ENCODE assay signal across 8 cellular contexts in the genomic region with DNA sequence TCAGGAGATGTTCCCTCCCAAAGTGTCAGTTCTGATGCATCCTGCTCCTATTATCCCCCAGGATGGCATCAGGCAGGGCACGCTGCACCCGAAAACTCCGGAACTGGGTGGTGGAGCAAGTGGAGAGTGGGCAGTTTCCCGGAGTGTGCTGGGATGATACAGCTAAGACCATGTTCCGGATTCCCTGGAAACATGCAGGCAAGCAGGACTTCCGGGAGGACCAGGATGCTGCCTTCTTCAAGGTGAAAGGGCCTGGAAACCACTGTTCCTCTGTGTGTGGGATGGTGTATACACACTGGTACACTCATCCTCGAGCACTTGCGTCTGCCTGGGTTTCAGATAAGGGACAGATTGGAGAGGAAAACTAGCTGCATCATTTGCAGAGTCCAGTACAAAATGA. TPM values are rescaled to one million over a fixed set of nuclear protein-coding genes. Genes with fewer than 3 reads are reported as not detected.
A peak's percentile ranks its signal among the peaks of the same experiment; 100 is the strongest.
DNase-seq lines count a peak whose midpoint lies in the region; ATAC-seq and TF ChIP-seq lines count a peak whose summit lies in the region.

No MANE protein-coding gene starts in this region.

- TF ChIP-seq CTCF in HEK293 (tag by site-specific recombination; IDR thresholded peaks at IDR 0.05), result no peak
- TF ChIP-seq CTCF in GM10266 (IDR thresholded peaks at IDR 0.05; ENCODE audit: control insufficient read depth, insufficient read depth, low read depth, missing control alignments), result no peak

- no peak overlapping the region for H3K4me3 ChIP-seq in HEK293 (ENCODE audit: low read depth, low read length)
- peak overlapping the region; percentile 64 for H3K4me3 ChIP-seq in iPS-15b (ENCODE audit: low read depth, low read length)

- H3K27ac Mint-ChIP-seq in activated naive CD4-positive, alpha-beta T cell treated with anti-CD3 and anti-CD28 coated beads, Interleukin-2, amount 50 U/mL, for 72 hours, result peak overlapping the region; percentile 100
- H3K27ac Mint-ChIP-seq in stimulated activated effector memory CD8-positive, alpha-beta T cell treated with anti-CD3 and anti-CD28 coated beads, Interleukin-12 subunit alpha, Interleukin-12 subunit beta, amount 100 ng/mL, for 72 hours, result peak overlapping the region; percentile 99

- H3K27me3 ChIP-seq in iPS-15b (ENCODE audit: control insufficient read depth, insufficient read depth, low read length), result no peaks in the 10 kb centered on the region

- no peaks in the 10 kb centered on the region for H3K9me3 Mint-ChIP-seq in activated naive CD4-positive, alpha-beta T cell treated with anti-CD3 and anti-CD28 coated beads, Interleukin-2, amount 50 U/mL, for 72 hours
- H3K9me3 Mint-ChIP-seq in stimulated activated effector memory CD8-positive, alpha-beta T cell treated with anti-CD3 and anti-CD28 coated beads, Interleukin-12 subunit alpha, Interleukin-12 subunit beta, amount 100 ng/mL, for 72 hours, result no peaks in the 10 kb centered on the region

- POLR2A ChIA-PET in HEK293 (lab: Yijun Ruan, JAX), result interaction anchor here (0.7 to 3.8 kb wide), 9 partner anchors 9 to 109 kb away, joined by 3 to 44 read pairs (median 9); a partner anchor contains a TSS

- H3K4me1 Mint-ChIP-seq in stimulated activated effector memory CD8-positive, alpha-beta T cell treated with anti-CD3 and anti-CD28 coated beads, Interleukin-12 subunit alpha, Interleukin-12 subunit beta, amount 100 ng/mL, for 72 hours, result peaks cover 70% of the 10 kb centered on the region

- H3K4me3 Mint-ChIP-seq in stimulated activated effector memory CD8-positive, alpha-beta T cell treated with anti-CD3 and anti-CD28 coated beads, Interleukin-12 subunit alpha, Interleukin-12 subunit beta, amount 100 ng/mL, for 72 hours, result peak overlapping the region; percentile 94

- H3K9me3 ChIP-seq in HEK293 (ENCODE audit: control insufficient read depth, insufficient read depth, low read depth, low read length), result no peaks in the 10 kb centered on the region
- H3K9me3 ChIP-seq in iPS-15b (ENCODE audit: control insufficient read depth, insufficient read depth, low read length), result no peaks in the 10 kb centered on the region

- no peak overlapping the region for H3K27ac ChIP-seq in HEK293 (ENCODE audit: extremely low read depth, low read depth, low read length)

- peak in 1 of 2 donors; percentile 23 for ATAC-seq in activated naive CD4-positive, alpha-beta T cell treated with anti-CD3 and anti-CD28 coated beads, Interleukin-2, amount 50 U/mL, for 72 hours
- no peak for ATAC-seq in stimulated activated effector memory CD8-positive, alpha-beta T cell treated with anti-CD3 and anti-CD28 coated beads, Interleukin-12 subunit alpha, Interleukin-12 subunit beta, amount 100 ng/mL, for 72 hours
- ATAC-seq in GM18517 (IDR thresholded peaks at IDR 0.05; ENCODE audit: unreplicated experiment), result no peak

- H3K4me1 ChIP-seq in HEK293 (ENCODE audit: control insufficient read depth, insufficient read depth, low read length) (peaks cover 5% of the 10 kb centered on the region), iPS-15b (ENCODE audit: control insufficient read depth, insufficient read depth, low read length) (peaks cover 3% of the 10 kb centered on the region)

- DNase-seq in activated naive CD4-positive, alpha-beta T cell treated with anti-CD3 and anti-CD28 coated beads, Interleukin-2, amount 50 U/mL, for 72 hours (ENCODE audit: low spot score in 2 of 2), result no peak
- DNase-seq in stimulated activated effector memory CD8-positive, alpha-beta T cell treated with anti-CD3 and anti-CD28 coated beads, Interleukin-12 subunit alpha, Interleukin-12 subunit beta, amount 100 ng/mL, for 72 hours (ENCODE audit: low spot score in 2 of 2), result no peak
- DNase-seq in NCI-H2029 treated with DMSO at 0.1 percent for 48 hours (lab: John Stamatoyannopoulos, UW), result no peak
- DNase-seq in GM10266 (ENCODE audit: extremely low spot score), result no peak
- DNase-seq in SKM-1 (lab: John Stamatoyannopoulos, UW; ENCODE audit: unreplicated experiment), result no peak

- H3K36me3 ChIP-seq in HEK293 (ENCODE audit: control insufficient read depth in 2 of 2, insufficient read depth in 1 of 2, low read length in 2 of 2) (peaks cover 11 to 73% of the 10 kb centered on the region in 2 experiments), iPS-15b (ENCODE audit: control insufficient read depth, insufficient read depth, low read length) (peaks cover 37% of the 10 kb centered on the region)

- peaks cover 33 to 71% of the 10 kb centered on the region in 2 donors for H3K36me3 Mint-ChIP-seq in activated naive CD4-positive, alpha-beta T cell treated with anti-CD3 and anti-CD28 coated beads, Interleukin-2, amount 50 U/mL, for 72 hours
- H3K36me3 Mint-ChIP-seq in stimulated activated effector memory CD8-positive, alpha-beta T cell treated with anti-CD3 and anti-CD28 coated beads, Interleukin-12 subunit alpha, Interleukin-12 subunit beta, amount 100 ng/mL, for 72 hours, result peaks cover 100% of the 10 kb centered on the region

- no peak overlapping the region for H3K9ac ChIP-seq in iPS-15b (ENCODE audit: low read depth, low read length)

- CTCF ChIA-PET in HEK293 (lab: Yijun Ruan, JAX), result interaction anchor here (0.7 to 3.9 kb wide), 15 partner anchors 13 to 135 kb away, joined by 3 to 34 read pairs (median 7); a partner anchor contains a TSS

TF ChIP-seq in HEK293, 187 proteins besides CTCF, POLR2A, EP300 and RAD21:
- TF ChIP-seq ZNF184 (tag by site-specific recombination; IDR thresholded peaks at IDR 0.05) (no peak), ZNF600 (tag by site-specific recombination; IDR thresholded peaks at IDR 0.05) (peak; percentile 40; the same call in 1 of the 2 replicates), ZNF48 (tag by site-specific recombination; IDR thresholded peaks at IDR 0.05) (no peak), ZNF112 (tag by site-specific recombination; IDR thresholded peaks at IDR 0.05) (no peak)
- TF ChIP-seq, protein P1, sequence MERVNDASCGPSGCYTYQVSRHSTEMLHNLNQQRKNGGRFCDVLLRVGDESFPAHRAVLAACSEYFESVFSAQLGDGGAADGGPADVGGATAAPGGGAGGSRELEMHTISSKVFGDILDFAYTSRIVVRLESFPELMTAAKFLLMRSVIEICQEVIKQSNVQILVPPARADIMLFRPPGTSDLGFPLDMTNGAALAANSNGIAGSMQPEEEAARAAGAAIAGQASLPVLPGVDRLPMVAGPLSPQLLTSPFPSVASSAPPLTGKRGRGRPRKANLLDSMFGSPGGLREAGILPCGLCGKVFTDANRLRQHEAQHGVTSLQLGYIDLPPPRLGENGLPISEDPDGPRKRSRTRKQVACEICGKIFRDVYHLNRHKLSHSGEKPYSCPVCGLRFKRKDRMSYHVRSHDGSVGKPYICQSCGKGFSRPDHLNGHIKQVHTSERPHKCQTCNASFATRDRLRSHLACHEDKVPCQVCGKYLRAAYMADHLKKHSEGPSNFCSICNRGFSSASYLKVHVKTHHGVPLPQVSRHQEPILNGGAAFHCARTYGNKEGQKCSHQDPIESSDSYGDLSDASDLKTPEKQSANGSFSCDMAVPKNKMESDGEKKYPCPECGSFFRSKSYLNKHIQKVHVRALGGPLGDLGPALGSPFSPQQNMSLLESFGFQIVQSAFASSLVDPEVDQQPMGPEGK (tag by site-specific recombination; IDR thresholded peaks at IDR 0.05), result no peak
- TF ChIP-seq, protein P2, sequence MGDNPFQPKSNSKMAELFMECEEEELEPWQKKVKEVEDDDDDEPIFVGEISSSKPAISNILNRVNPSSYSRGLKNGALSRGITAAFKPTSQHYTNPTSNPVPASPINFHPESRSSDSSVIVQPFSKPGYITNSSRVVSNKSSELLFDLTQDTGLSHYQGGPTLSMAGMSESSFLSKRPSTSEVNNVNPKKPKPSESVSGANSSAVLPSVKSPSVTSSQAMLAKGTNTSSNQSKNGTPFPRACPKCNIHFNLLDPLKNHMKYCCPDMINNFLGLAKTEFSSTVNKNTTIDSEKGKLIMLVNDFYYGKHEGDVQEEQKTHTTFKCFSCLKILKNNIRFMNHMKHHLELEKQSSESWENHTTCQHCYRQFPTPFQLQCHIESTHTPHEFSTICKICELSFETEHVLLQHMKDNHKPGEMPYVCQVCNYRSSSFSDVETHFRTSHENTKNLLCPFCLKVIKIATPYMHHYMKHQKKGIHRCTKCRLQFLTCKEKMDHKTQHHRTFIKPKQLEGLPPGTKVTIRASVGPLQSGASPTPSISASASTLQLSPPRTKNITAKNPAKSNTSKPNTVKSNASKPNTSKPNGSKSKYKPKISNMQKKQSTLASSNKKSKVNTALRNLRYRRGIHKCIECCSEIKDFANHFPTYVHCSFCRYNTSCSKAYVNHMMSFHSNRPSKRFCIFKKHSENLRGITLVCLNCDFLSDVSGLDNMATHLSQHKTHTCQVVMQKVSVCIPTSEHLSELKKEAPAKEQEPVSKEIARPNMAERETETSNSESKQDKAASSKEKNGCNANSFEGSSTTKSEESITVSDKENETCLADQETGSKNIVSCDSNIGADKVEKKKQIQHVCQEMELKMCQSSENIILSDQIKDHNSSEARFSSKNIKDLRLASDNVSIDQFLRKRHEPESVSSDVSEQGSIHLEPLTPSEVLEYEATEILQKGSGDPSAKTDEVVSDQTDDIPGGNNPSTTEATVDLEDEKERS (tag by site-specific recombination; IDR thresholded peaks at IDR 0.05), result no peak

RNA-seq across cellular contexts. Expression of a gene that starts 1.0 kb away (rescaled TPM):
- 100 to 1,000 TPM; 183 to 227 TPM for total RNA-seq in activated naive CD4-positive, alpha-beta T cell treated with anti-CD3 and anti-CD28 coated beads, Interleukin-2, amount 50 U/mL, for 72 hours

RNA-seq across cellular contexts. Expression of a gene that starts 9.8 kb away (rescaled TPM):
- 10 to 100 TPM; 36.4 to 48.7 TPM for total RNA-seq in activated naive CD4-positive, alpha-beta T cell treated with anti-CD3 and anti-CD28 coated beads, Interleukin-2, amount 50 U/mL, for 72 hours

RNA-seq across cellular contexts. Expression of a gene that starts 14.8 kb away (rescaled TPM):
- 10 to 100 TPM; 81.5 to 90.7 TPM for total RNA-seq in activated naive CD4-positive, alpha-beta T cell treated with anti-CD3 and anti-CD28 coated beads, Interleukin-2, amount 50 U/mL, for 72 hours

RNA-seq across cellular contexts. Expression of a gene that starts 15.7 kb away (rescaled TPM):
- 100 to 1,000 TPM; 452 to 507 TPM for total RNA-seq in activated naive CD4-positive, alpha-beta T cell treated with anti-CD3 and anti-CD28 coated beads, Interleukin-2, amount 50 U/mL, for 72 hours

RNA-seq across cellular contexts. Expression of a gene that starts 20.7 kb away (rescaled TPM):
- total RNA-seq in activated naive CD4-positive, alpha-beta T cell treated with anti-CD3 and anti-CD28 coated beads, Interleukin-2, amount 50 U/mL, for 72 hours, result 10 to 100 TPM; 36.8 to 64.2 TPM
